8 cellular contexts compared by ENCODE assay signal in the genomic region with DNA sequence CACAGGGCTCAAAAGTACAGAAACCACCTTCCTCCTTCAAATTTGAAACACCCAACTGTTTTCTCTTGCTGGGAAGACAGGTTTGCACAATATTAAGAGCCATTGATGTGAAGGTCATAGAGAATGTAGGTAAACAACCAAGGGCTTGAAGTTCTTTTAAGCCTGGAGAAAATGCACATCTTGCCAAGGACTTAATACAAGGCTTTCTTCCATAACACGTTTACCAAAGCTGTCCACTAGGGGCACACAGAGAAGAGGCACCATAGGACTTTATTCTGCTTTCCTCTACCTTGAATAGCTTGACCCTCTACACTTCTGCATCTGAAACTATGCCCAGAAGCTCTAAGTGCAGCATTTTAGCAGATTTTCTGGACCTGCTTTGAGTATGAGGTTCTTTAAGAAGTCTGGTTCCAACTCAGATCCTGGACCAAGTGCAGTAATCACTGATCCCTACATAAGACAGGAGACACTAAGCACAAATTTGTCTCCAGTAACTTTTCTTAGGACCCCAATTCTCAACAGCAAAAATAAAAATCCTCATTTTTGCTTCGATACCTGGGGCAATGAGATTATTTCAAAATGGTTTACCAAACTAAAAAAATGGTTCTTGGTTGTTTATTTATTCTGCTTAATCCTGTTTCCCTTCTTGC.
DNase-seq lines count a peak whose midpoint lies in the region; ATAC-seq, FAIRE-seq and TF ChIP-seq lines count a peak whose summit lies in the region.

No MANE protein-coding gene starts in this region.

- TF ChIP-seq POLR2A in K562 (conservative IDR thresholded peaks at IDR 0.05): no peak

- H3K9me3 ChIP-seq in K562 (replicated peaks; ENCODE audit: control insufficient read depth, insufficient read depth, low read depth, low read length) (no peaks in the 10 kb centered on the region), keratinocyte (ENCODE audit: control insufficient read depth, low read depth, low read length) (no peaks in the 10 kb centered on the region), tibial artery (no peaks in the 10 kb centered on the region)

- H3K4me1 ChIP-seq in K562 (replicated peaks in 1 of 2; ENCODE audit: control insufficient read depth in 2 of 2, insufficient read depth in 2 of 2, low read length in 2 of 2) (no peaks in the 10 kb centered on the region), keratinocyte (ENCODE audit: control insufficient read depth, extremely low read depth, insufficient read depth, low read length) (no peaks in the 10 kb centered on the region), tibial artery (peaks cover 0 to 10% (median 0%) of the 10 kb centered on the region in 4 donors)

- H3K4me3 ChIP-seq in AG09309 (ENCODE audit: control insufficient read depth, low read depth, low read length) (no peak overlapping the region), GM12864 (ENCODE audit: low read depth, low read length) (no peak overlapping the region), K562 (no peak overlapping the region), keratinocyte (ENCODE audit: control insufficient read depth in 2 of 3, extremely low read depth in 1 of 3, insufficient read depth in 2 of 3, low read depth in 1 of 3, low read length in 3 of 3) (no peak overlapping the region), tibial artery (no peak overlapping the region)

- DNase-seq in AG09309 (ENCODE audit: low read depth) (no peak), GM12864 (ENCODE audit: low read depth) (peak; percentile 27), NCI-H1694 treated with DMSO at 0.1 percent for 48 hours (lab: John Stamatoyannopoulos, UW) (peak; percentile 29), K562 (ENCODE audit: extremely low read depth in 1 of 4, low spot score in 3 of 4) (peak; percentile 22 to 62 (median 33)), keratinocyte (ENCODE audit: low read depth, low spot score) (no peak), tibial artery (no peak)
- DNase-seq in stimulated activated CD4-positive, alpha-beta T cell treated with anti-CD3 and anti-CD28 coated beads, Interleukin-4, amount 100 ng/mL, for 4 hours: no peak

- BruUV-seq in K562 (replicated peaks; lab: Mats Ljungman, UMichigan): no TSS peak

- in situ Hi-C loops in K562 (cut with MboI): no loop called here

- H3K9ac ChIP-seq in K562 (ENCODE audit: insufficient read depth in 1 of 2, low read depth in 2 of 2, low read length in 2 of 2) (no peak overlapping the region), keratinocyte (ENCODE audit: control insufficient read depth, extremely low read depth, insufficient read depth, low read length) (no peak overlapping the region)

- 0% methylated on average over 2 of the region's 2 CpGs for WGBS in K562 (ENCODE audit: insufficient coverage, low coverage, missing lambda C conversion rate)

- H3K27me3 ChIP-seq in K562 (ENCODE audit: control insufficient read depth in 2 of 2, insufficient read depth in 2 of 2, low read length in 2 of 2) (no peaks in the 10 kb centered on the region; a peak in 1 of 5 replicates), keratinocyte (ENCODE audit: control insufficient read depth, extremely low read depth, insufficient read depth, low read length) (no peaks in the 10 kb centered on the region), tibial artery (no peaks in the 10 kb centered on the region)

- H3K36me3 ChIP-seq in K562 (ENCODE audit: control insufficient read depth, insufficient read depth, low read length) (no peaks in the 10 kb centered on the region), keratinocyte (ENCODE audit: control insufficient read depth in 2 of 2, extremely low read depth in 1 of 2, insufficient read depth in 2 of 2, low read length in 2 of 2) (no peaks in the 10 kb centered on the region), tibial artery (peaks cover 19 to 65% (median 26%) of the 10 kb centered on the region in 3 donors)

- FAIRE-seq in K562 (lab: Jason Lieb, UNC) (peak; percentile 75), keratinocyte (lab: Jason Lieb, UNC) (peak; percentile 94)

- no peak overlapping the region for H3K4me2 ChIP-seq in K562 (ENCODE audit: insufficient read depth, low read length)
- no peak overlapping the region for H3K4me2 ChIP-seq in keratinocyte (ENCODE audit: control insufficient read depth, extremely low read depth, insufficient read depth, low read depth, low read length)

- peak; percentile 26 to 52 for TF ChIP-seq RAD21 in K562 (CRISPR knock-in tag; conservative IDR thresholded peaks at IDR 0.05 in 1 of 2, IDR thresholded peaks at IDR 0.05 in 1 of 2)

- H3K79me2 ChIP-seq in K562 (ENCODE audit: control insufficient read depth, insufficient read depth, low read length): no peaks in the 10 kb centered on the region
- no peaks in the 10 kb centered on the region for H3K79me2 ChIP-seq in keratinocyte (ENCODE audit: control insufficient read depth, insufficient read depth, low read length)

- H2AFZ ChIP-seq in K562 (ENCODE audit: low read depth, low read length) (no peak overlapping the region), keratinocyte (ENCODE audit: control insufficient read depth, low read length) (no peak overlapping the region)

- POLR2A ChIA-PET in K562 (lab: Yijun Ruan, JAX): interaction anchor here (0.7 kb wide), 1 partner anchor 235 kb away, joined by 3 read pairs; no protein-coding TSS in a partner anchor

- dilution Hi-C loops in keratinocyte (cut with MboI; ENCODE audit: extremely low pct_ligation_motif_present, low sequenced_read_pairs): no loop called here

- TF ChIP-seq CTCF in AG09309 (IDR thresholded peaks at IDR 0.05; ENCODE audit: control insufficient read depth, insufficient read depth, low read depth, low read length, missing control alignments) (peak; percentile 70), GM12864 (IDR thresholded peaks at IDR 0.05; ENCODE audit: low read depth, low read length, missing control alignments) (peak; percentile 89), K562 (IDR thresholded peaks at IDR 0.05 in 2 of 3, conservative IDR thresholded peaks at IDR 0.05 in 1 of 3; ENCODE audit: insufficient read depth in 2 of 3, low read depth in 1 of 3, low read length in 3 of 3) (peak; percentile 49 to 70 (median 66); a peak in 5 of 6 replicates), keratinocyte (optimal IDR thresholded peaks at IDR 0.05 in 1 of 3, IDR thresholded peaks at IDR 0.05 in 1 of 3, conservative IDR thresholded peaks at IDR 0.05 in 1 of 3; ENCODE audit: extremely low read depth in 1 of 3, insufficient read depth in 2 of 3, low read length in 3 of 3) (peak; percentile 51 to 78 (median 76)), tibial artery (IDR thresholded peaks at IDR 0.05) (peak; percentile 54 to 60)

- intact Hi-C loops in K562 (cut with micrococcal nuclease): loop anchor here (10.0 kb wide), 1 partner anchor 297 kb away; no protein-coding TSS in a partner anchor
- intact Hi-C loops in tibial artery (cut with DNase I; ENCODE audit: low total_unique reads): no loop called here

- H3K27ac ChIP-seq in K562 (ENCODE audit: extremely low read depth, low read depth, low read length) (no peak overlapping the region), keratinocyte (ENCODE audit: control insufficient read depth, insufficient read depth, low read length) (no peak overlapping the region), tibial artery (no peak overlapping the region)

- ATAC-seq in HG02571 (IDR thresholded peaks at IDR 0.05; ENCODE audit: unreplicated experiment): peak; percentile 71
- ATAC-seq in K562: peak; percentile 95

- H3K9me1 ChIP-seq in K562 (ENCODE audit: control insufficient read depth, insufficient read depth, low read length) (no peaks in the 10 kb centered on the region), keratinocyte (ENCODE audit: control insufficient read depth, extremely low read depth, insufficient read depth, low read length) (no peaks in the 10 kb centered on the region)

- CTCF ChIA-PET in K562 (lab: Yijun Ruan, JAX; ENCODE audit: low intra/inter-chr PET ratio): interaction anchor here (1.0 kb wide), 1 partner anchor 149 kb away, joined by 3 read pairs; no protein-coding TSS in a partner anchor

- H4K20me1 ChIP-seq in K562 (replicated peaks; ENCODE audit: control insufficient read depth, insufficient read depth, low read length) (no peaks in the 10 kb centered on the region), keratinocyte (ENCODE audit: control insufficient read depth, extremely low read depth, insufficient read depth, low read length) (no peaks in the 10 kb centered on the region)

- no peak for TF ChIP-seq EP300 in K562 (IDR thresholded peaks at IDR 0.05; ENCODE audit: low read length)

TF ChIP-seq in K562, 482 proteins besides CTCF, POLR2A, EP300 and RAD21 (continues in another document):
- TF ChIP-seq ETV1 (tag; conservative IDR thresholded peaks at IDR 0.05; ENCODE audit: low read depth): no peak

Comparison
In these comparisons a context has a peak if more than half of its experiments do, and no peak if none do; other contexts are left out.
1. DNase-seq: peak in GM12864 (single experiment), NCI-H1694 treated with DMSO at 0.1 percent for 48 hours (single experiment) and K562 (4 of 4); none in AG09309 (single experiment), keratinocyte (single experiment), tibial artery (0 of 2) and stimulated activated CD4-positive, alpha-beta T cell treated with anti-CD3 and anti-CD28 coated beads, Interleukin-4, amount 100 ng/mL, for 4 hours (0 of 2).
2. Peak in every context shown above with its lines, with median percentiles within 50 percentile points of each other: CTCF ChIP-seq.